Comparison of ENCODE assay signal across 27 cellular contexts in the genomic region with DNA sequence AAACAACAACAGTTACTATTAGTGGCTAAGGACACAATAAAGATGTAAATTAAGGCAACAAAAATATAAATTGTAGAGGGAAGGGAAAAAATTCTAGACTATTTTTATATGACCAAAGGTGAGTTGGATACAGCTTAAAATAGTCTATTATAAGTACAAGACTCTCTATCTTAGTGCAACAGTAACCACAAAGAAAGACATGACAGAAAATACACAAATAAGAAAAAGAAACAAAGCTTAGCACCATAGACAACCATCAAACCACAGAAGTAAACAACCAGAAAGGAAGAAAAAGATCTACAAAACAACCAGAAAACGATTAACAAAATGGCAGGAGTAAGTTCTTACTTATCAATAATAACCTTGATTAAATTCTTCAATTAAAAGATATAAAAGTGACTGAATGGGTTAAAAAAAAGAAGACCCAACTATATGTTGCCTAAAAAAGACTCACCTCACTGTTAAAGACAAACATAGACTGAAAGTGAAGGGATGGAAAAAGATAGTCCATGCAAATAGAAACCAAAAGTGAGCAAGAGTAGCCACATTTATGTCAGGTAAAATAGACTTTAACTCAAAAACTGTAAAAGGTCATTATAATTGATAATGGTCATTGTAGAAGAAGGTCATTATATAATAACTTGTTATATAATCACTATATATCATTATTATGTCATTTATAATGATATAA.
A peak's percentile ranks its signal among the peaks of the same experiment; 100 is the strongest.
DNase-seq lines count a peak whose midpoint lies in the region; ATAC-seq, FAIRE-seq and TF ChIP-seq lines count a peak whose summit lies in the region.
"Had no signal": no experiment of that assay in that cellular context is flagged by ENCODE, and none has a peak within 500 bp of the region (broad histone marks: within the 10 kb centered on the region; RNA-seq: fewer than 3 reads in every experiment).

No MANE protein-coding gene starts in this region.

- H3K4me1 Mint-ChIP-seq in IgD-negative memory B cell = peaks cover 7 to 10% (median 9%) of the 10 kb centered on the region in 3 donors
- peaks cover 21% of the 10 kb centered on the region for H3K4me1 Mint-ChIP-seq in activated T-cell treated with anti-CD3 and anti-CD28 coated beads, Interleukin-2, amount 50 U/mL, for 72 hours (ENCODE audit: low read depth)
- H3K4me1 Mint-ChIP-seq: endodermal cell had no signal

- no peak for TF ChIP-seq RAD21 in HepG2 (CRISPR knock-in tag; IDR thresholded peaks at IDR 0.05)

- no peak overlapping the region for H3K4me3 ChIP-seq in HepG2 (replicated peaks in 1 of 3; ENCODE audit: insufficient read depth in 1 of 3, low read depth in 2 of 3, low read length in 3 of 3)
- no peak overlapping the region for H3K4me3 ChIP-seq in right lobe of liver
- H3K4me3 ChIP-seq: cardiac muscle cell, esophagus muscularis mucosa, HAP-1, Peyer's patch had no signal

- no peak overlapping the region for H3K4me2 ChIP-seq in HepG2 (ENCODE audit: low read depth, low read length)

- no peaks in the 10 kb centered on the region for H4K20me1 ChIP-seq in HepG2 (ENCODE audit: insufficient read depth, low read length)

- no peaks in the 10 kb centered on the region for H3K4me1 ChIP-seq in HepG2 (ENCODE audit: insufficient read depth, low read length)
- H3K4me1 ChIP-seq in right lobe of liver = no peaks in the 10 kb centered on the region
- H3K4me1 ChIP-seq: esophagus muscularis mucosa, Peyer's patch had no signal

- no peaks in the 10 kb centered on the region for H3K27me3 ChIP-seq in HepG2 (ENCODE audit: control insufficient read depth in 1 of 2, insufficient read depth in 2 of 2, low read length in 2 of 2)
- no peaks in the 10 kb centered on the region for H3K27me3 ChIP-seq in right lobe of liver
- H3K27me3 ChIP-seq: cardiac muscle cell, esophagus muscularis mucosa, Peyer's patch had no signal

- POLR2A ChIA-PET in HepG2 (lab: Yijun Ruan, JAX) = no interaction called here

- peaks cover 15 to 47% (median 24%) of the 10 kb centered on the region in 3 donors for H3K9me3 Mint-ChIP-seq in IgD-negative memory B cell
- H3K9me3 Mint-ChIP-seq in activated T-cell treated with anti-CD3 and anti-CD28 coated beads, Interleukin-2, amount 50 U/mL, for 72 hours = peaks cover 17 to 19% of the 10 kb centered on the region in 2 donors

- peaks cover 19% of the 10 kb centered on the region for H3K9me3 ChIP-seq in HepG2 (ENCODE audit: low read length)
- H3K9me3 ChIP-seq in right lobe of liver = no peaks in the 10 kb centered on the region

- no peak overlapping the region for H3K9ac ChIP-seq in HepG2 (ENCODE audit: insufficient read depth, low read depth, low read length)

- ATAC-seq in HepG2 (no peak), right lobe of liver (no peak), HG02610 (IDR thresholded peaks at IDR 0.05; ENCODE audit: unreplicated experiment) (peak; percentile 44), GM21528 (IDR thresholded peaks at IDR 0.05; ENCODE audit: low FRiP score, unreplicated experiment) (no peak)
- ATAC-seq in activated T-cell treated with anti-CD3 and anti-CD28 coated beads, Interleukin-2, amount 50 U/mL, for 72 hours (replicated peaks in 1 of 2) = no peak

- H3K36me3 Mint-ChIP-seq in IgD-negative memory B cell = peaks cover 21% of the 10 kb centered on the region
- peaks cover 22 to 33% of the 10 kb centered on the region in 2 donors for H3K36me3 Mint-ChIP-seq in activated T-cell treated with anti-CD3 and anti-CD28 coated beads, Interleukin-2, amount 50 U/mL, for 72 hours (ENCODE audit: insufficient read depth in 2 of 2)

- H2AFZ ChIP-seq in HepG2 (ENCODE audit: low read length) = no peak overlapping the region

- intact Hi-C loops in HepG2 (cut with micrococcal nuclease; ENCODE audit: unreplicated experiment) (no loop called here), right lobe of liver (cut with DNase I) (no loop called here)

- WGBS in HepG2 (ENCODE audit: low lambda C conversion rate) = 87% methylated on average over 1 of the region's 1 CpG
- 67% methylated on average over 1 of the region's 1 CpG for WGBS in right lobe of liver (ENCODE audit: insufficient coverage, low coverage, low lambda C conversion rate, missing lambda C conversion rate)

- peak; percentile 36 for FAIRE-seq in HepG2 (lab: Jason Lieb, UNC)

- TF ChIP-seq CTCF in HepG2 (CRISPR knock-in tag; IDR thresholded peaks at IDR 0.05) (no peak), right lobe of liver (IDR thresholded peaks at IDR 0.05) (no peak)

- H3K27ac ChIP-seq in HepG2 (ENCODE audit: extremely low read length, insufficient read depth, low read length) (no peak overlapping the region), right lobe of liver (no peak overlapping the region)
- H3K27ac ChIP-seq: cardiac muscle cell, esophagus muscularis mucosa, Peyer's patch had no signal

- no TSS peak for BruUV-seq in HepG2 (replicated peaks; lab: Mats Ljungman, UMichigan)

- no peaks in the 10 kb centered on the region for H3K79me2 ChIP-seq in HepG2 (ENCODE audit: insufficient read depth, low read length)

- no peak for TF ChIP-seq EP300 in HepG2 (IDR thresholded peaks at IDR 0.05; ENCODE audit: low read depth in 2 of 2, low read length in 2 of 2)
- no peak for TF ChIP-seq EP300 in HepG2 (CRISPR knock-in tag; IDR thresholded peaks at IDR 0.05; ENCODE audit: borderline replicate concordance)

- in situ Hi-C loops in HepG2 (cut with HindIII; ENCODE audit: extremely low pct_ligation_motif_present, low pct_unique_long_range_greater_than_20kb) = no loop called here

- CTCF ChIA-PET in HepG2 (lab: Yijun Ruan, JAX; ENCODE audit: low intra/inter-chr PET ratio, low total read pairs) = no interaction called here

- H3K27me3 Mint-ChIP-seq in IgD-negative memory B cell = no peaks in the 10 kb centered on the region
- H3K27me3 Mint-ChIP-seq in activated T-cell treated with anti-CD3 and anti-CD28 coated beads, Interleukin-2, amount 50 U/mL, for 72 hours (ENCODE audit: low read depth) = no peaks in the 10 kb centered on the region
- H3K27me3 Mint-ChIP-seq: type B pancreatic cell had no signal

- peak overlapping the region in 2 of 4 donors; percentile 10 to 37 for H3K4me3 Mint-ChIP-seq in IgD-negative memory B cell
- H3K4me3 Mint-ChIP-seq in activated T-cell treated with anti-CD3 and anti-CD28 coated beads, Interleukin-2, amount 50 U/mL, for 72 hours = no peak overlapping the region
- H3K4me3 Mint-ChIP-seq: endodermal cell, immature natural killer cell, type B pancreatic cell had no signal

- DNase-seq in HepG2 (ENCODE audit: low spot score) (no peak), right lobe of liver (no peak), germinal center (ENCODE audit: low spot score) (no peak)
- no peak for DNase-seq in central memory CD4-positive, alpha-beta T cell
- no peak for DNase-seq in activated T-cell treated with anti-CD3 and anti-CD28 coated beads, Interleukin-2, amount 50 U/mL, for 72 hours
- DNase-seq: activated CD4-positive, CD25-positive, alpha-beta regulatory T cell treated with anti-CD3 and anti-CD28 coated beads, Interleukin-2, amount 50 U/mL, for 72 hours; activated naive CD4-positive, alpha-beta T cell treated with anti-CD3 and anti-CD28 coated beads, Interleukin-2, amount 50 U/mL, for 16 hours; activated T-cell treated with anti-CD3 and anti-CD28 coated beads, Interleukin-2, amount 50 U/mL, for 48 hours; anterior cingulate cortex; DMS53; endodermal cell; GDM1; hippocampal formation; immature natural killer cell; Kasumi-1; NCI-H1694 treated with DMSO at 0.1 percent for 48 hours; NCI-H2171; NCI-H524; Peyer's patch; stimulated activated CD8-positive, alpha-beta memory T cell treated with anti-CD3 and anti-CD28 coated beads, Interleukin-4, amount 100 ng/mL, for 48 hours had no signal

- H3K27ac Mint-ChIP-seq in IgD-negative memory B cell = peak overlapping the region in 2 of 3 donors; percentile 59 to 84
- no peak overlapping the region for H3K27ac Mint-ChIP-seq in activated T-cell treated with anti-CD3 and anti-CD28 coated beads, Interleukin-2, amount 50 U/mL, for 72 hours
- H3K27ac Mint-ChIP-seq: endodermal cell, immature natural killer cell, type B pancreatic cell had no signal

- TF ChIP-seq POLR2A in HepG2 (IDR thresholded peaks at IDR 0.05; ENCODE audit: insufficient read depth in 1 of 2, low read depth in 2 of 2, low read length in 2 of 2) (no peak), right lobe of liver (IDR thresholded peaks at IDR 0.05) (no peak)

- peaks cover 1 to 22% of the 10 kb centered on the region in 2 experiments; a peak in 2 of 5 replicates for H3K36me3 ChIP-seq in HepG2 (replicated peaks in 1 of 2; ENCODE audit: control insufficient read depth in 1 of 2, insufficient read depth in 2 of 2, low read length in 2 of 2)
- peaks cover 0 to 10% (median 1%) of the 10 kb centered on the region in 4 donors for H3K36me3 ChIP-seq in right lobe of liver

TF ChIP-seq in HepG2, 621 proteins besides CTCF, POLR2A, EP300 and RAD21 (continues in another document):
- TF ChIP-seq KDM3A (CRISPR knock-in tag; IDR thresholded peaks at IDR 0.05; ENCODE audit: low read depth) (no peak), BCL6 (CRISPR knock-in tag; IDR thresholded peaks at IDR 0.05) (no peak), TBP (CRISPR knock-in tag; IDR thresholded peaks at IDR 0.05) (no peak), ZNF546 (CRISPR knock-in tag; conservative IDR thresholded peaks at IDR 0.05) (no peak), CHCHD3 (CRISPR knock-in tag; IDR thresholded peaks at IDR 0.05) (no peak), ZFP36L1 (CRISPR knock-in tag; IDR thresholded peaks at IDR 0.05) (no peak), XBP1 (CRISPR knock-in tag; IDR thresholded peaks at IDR 0.05) (no peak), ZNF44 (CRISPR knock-in tag; IDR thresholded peaks at IDR 0.05) (no peak), GATAD1 (CRISPR knock-in tag; IDR thresholded peaks at IDR 0.05) (no peak), FOXJ3 (CRISPR knock-in tag; IDR thresholded peaks at IDR 0.05; ENCODE audit: borderline replicate concordance) (no peak), ZSCAN20 (CRISPR knock-in tag; IDR thresholded peaks at IDR 0.05; ENCODE audit: borderline replicate concordance) (no peak)
- TF ChIP-seq, protein P1, sequence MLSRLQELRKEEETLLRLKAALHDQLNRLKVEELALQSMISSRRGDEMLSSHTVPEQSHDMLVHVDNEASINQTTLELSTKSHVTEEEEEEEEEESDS (CRISPR knock-in tag; IDR thresholded peaks at IDR 0.05; ENCODE audit: borderline replicate concordance) = no peak
